In the genomic region with DNA sequence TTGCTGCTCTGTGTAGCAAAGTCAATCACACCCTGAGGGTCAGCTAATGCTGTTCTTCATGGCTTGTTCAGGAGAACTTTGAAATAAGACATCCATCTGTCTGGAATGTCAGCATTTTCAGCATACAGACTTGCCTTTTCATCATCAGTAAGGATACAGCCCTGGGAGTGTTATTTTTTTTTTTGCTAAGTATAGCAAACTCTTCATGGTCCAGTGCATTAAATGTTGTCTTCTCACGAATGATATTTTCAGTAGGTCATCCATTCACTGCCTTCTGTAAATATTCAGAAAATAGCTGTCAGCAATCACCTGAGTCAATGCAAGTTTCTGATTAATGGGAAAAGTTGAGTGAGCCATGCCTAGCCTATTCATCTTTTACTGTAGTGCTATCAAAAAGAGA, we compare ENCODE assay signal across 19 cellular contexts.
DNase-seq lines count a peak whose midpoint lies in the region; ATAC-seq and TF ChIP-seq lines count a peak whose summit lies in the region.
"Had no signal": no experiment of that assay in that cellular context is flagged by ENCODE, and none has a peak within 500 bp of the region (broad histone marks: within the 10 kb centered on the region; RNA-seq: fewer than 3 reads in every experiment).

No MANE protein-coding gene starts in this region.

- no peak for ATAC-seq in stimulated activated memory B cell treated with anti-CD40 and anti-IgM and Interleukin-4, amounts not matched to agents 10 μg/mL and 1 μg/mL and 100 μg/mL, for 72 hours
- ATAC-seq: A549; CD8-positive, alpha-beta T cell; GM12878 had no signal

- H3K27me3 Mint-ChIP-seq in stimulated activated memory B cell treated with anti-CD40 and anti-IgM and Interleukin-4, amounts not matched to agents 10 μg/mL and 1 μg/mL and 100 μg/mL, for 72 hours, result no peaks in the 10 kb centered on the region
- H3K27me3 Mint-ChIP-seq: B cell had no signal

- H3K27ac ChIP-seq in A673 (ENCODE audit: low read depth, low read length, poor library complexity, severe bottlenecking), result peak overlapping the region; percentile 12
- H3K27ac ChIP-seq in effector memory CD4-positive, alpha-beta T cell (ENCODE audit: insufficient read depth, low read length, poor library complexity, severe bottlenecking), result no peak overlapping the region
- H3K27ac ChIP-seq: 22Rv1; A549; BLaER1 treated with 17β-estradiol and CSF1 and Interleukin-3, amounts not matched to agents 10 nM and 100 nM had no signal

- intact Hi-C loops in A673 (cut with micrococcal nuclease; ENCODE audit: unreplicated experiment), result loop anchor here (10.0 kb wide), 3 partner anchors 170 to 930 kb away; no protein-coding TSS in a partner anchor

- H3K36me3 ChIP-seq in A673 (ENCODE audit: insufficient read depth, low read length, poor library complexity, severe bottlenecking), result no peaks in the 10 kb centered on the region
- no peaks in the 10 kb centered on the region for H3K36me3 ChIP-seq in effector memory CD4-positive, alpha-beta T cell (ENCODE audit: control insufficient read depth, insufficient read depth, low read length)
- H3K36me3 ChIP-seq: BLaER1 treated with 17β-estradiol and CSF1 and Interleukin-3, amounts not matched to agents 10 nM and 100 nM had no signal

- peaks cover 48% of the 10 kb centered on the region for H3K4me1 ChIP-seq in A673 (ENCODE audit: insufficient read depth, low read length, poor library complexity, severe bottlenecking)
- H3K4me1 ChIP-seq in effector memory CD4-positive, alpha-beta T cell (ENCODE audit: control insufficient read depth, insufficient read depth, low read length, poor library complexity, severe bottlenecking), result no peaks in the 10 kb centered on the region
- H3K4me1 ChIP-seq: A549; BLaER1 treated with 17β-estradiol and CSF1 and Interleukin-3, amounts not matched to agents 10 nM and 100 nM had no signal

- CTCF ChIA-PET in A673 (lab: Charles Lee), result interaction anchor here (0.6 kb wide), 1 partner anchor 57 kb away, joined by 3 read pairs; no protein-coding TSS in a partner anchor

- POLR2A ChIA-PET in A673 (lab: Charles Lee; ENCODE audit: low non-redundant PET), result no interaction called here

- no peaks in the 10 kb centered on the region for H3K27me3 ChIP-seq in A673 (replicated peaks; ENCODE audit: insufficient read depth, low read depth, low read length, poor library complexity)
- no peaks in the 10 kb centered on the region for H3K27me3 ChIP-seq in effector memory CD4-positive, alpha-beta T cell (replicated peaks; ENCODE audit: control insufficient read depth, insufficient read depth, low read length, poor library complexity, severe bottlenecking)
- H3K27me3 ChIP-seq: BLaER1 treated with 17β-estradiol and CSF1 and Interleukin-3, amounts not matched to agents 10 nM and 100 nM had no signal

- no peaks in the 10 kb centered on the region for H3K9me3 ChIP-seq in A673 (ENCODE audit: low read depth, low read length, poor library complexity, severe bottlenecking)
- H3K9me3 ChIP-seq in effector memory CD4-positive, alpha-beta T cell (ENCODE audit: control insufficient read depth, low read length), result no peaks in the 10 kb centered on the region
- H3K9me3 ChIP-seq: A549; BLaER1 treated with 17β-estradiol and CSF1 and Interleukin-3, amounts not matched to agents 10 nM and 100 nM had no signal

- DNase-seq in A673 (ENCODE audit: low spot score) (no peak), DMS53 treated with DMSO at 0.1 percent for 48 hours (lab: John Stamatoyannopoulos, UW; ENCODE audit: unreplicated experiment) (peak; percentile 6), glomerular visceral epithelial cell (ENCODE audit: extremely low spot score) (peak; percentile 63), left kidney (ENCODE audit: low read depth, low spot score) (peak; percentile 18), NCI-H1092 treated with DMSO at 0.1 percent for 48 hours (lab: John Stamatoyannopoulos, UW) (no peak), NOMO-1 treated with dmso at 0.1 percent for 144 hours (lab: John Stamatoyannopoulos, UW; ENCODE audit: unreplicated experiment) (no peak)
- DNase-seq in effector memory CD4-positive, alpha-beta T cell, result no peak
- DNase-seq: CD8-positive, alpha-beta T cell; DND-41; EL; GOT3; H9; IMR-90 had no signal

- no peaks in the 10 kb centered on the region for H3K36me3 Mint-ChIP-seq in stimulated activated memory B cell treated with anti-CD40 and anti-IgM and Interleukin-4, amounts not matched to agents 10 μg/mL and 1 μg/mL and 100 μg/mL, for 72 hours
- H3K36me3 Mint-ChIP-seq: CD8-positive, alpha-beta T cell had no signal

- no peak overlapping the region for H3K4me3 ChIP-seq in A673 (ENCODE audit: low read depth, low read length, poor library complexity, severe bottlenecking)
- no peak overlapping the region for H3K4me3 ChIP-seq in effector memory CD4-positive, alpha-beta T cell (ENCODE audit: insufficient read depth, low read depth, low read length, poor library complexity, severe bottlenecking)
- H3K4me3 ChIP-seq: A549; BLaER1 treated with 17β-estradiol and CSF1 and Interleukin-3, amounts not matched to agents 10 nM and 100 nM; GM12878 had no signal

- H3K4me1 Mint-ChIP-seq in stimulated activated memory B cell treated with anti-CD40 and anti-IgM and Interleukin-4, amounts not matched to agents 10 μg/mL and 1 μg/mL and 100 μg/mL, for 72 hours, result no peaks in the 10 kb centered on the region
- H3K4me1 Mint-ChIP-seq: B cell had no signal

- no TSS peak for BruUV-seq in A673 (replicated peaks; lab: Mats Ljungman, UMichigan)

- H3K4me3 Mint-ChIP-seq in stimulated activated memory B cell treated with anti-CD40 and anti-IgM and Interleukin-4, amounts not matched to agents 10 μg/mL and 1 μg/mL and 100 μg/mL, for 72 hours, result no peak overlapping the region
- H3K4me3 Mint-ChIP-seq: B cell; CD8-positive, alpha-beta T cell; H9 had no signal

- peaks cover 9% of the 10 kb centered on the region for H3K9me3 Mint-ChIP-seq in stimulated activated memory B cell treated with anti-CD40 and anti-IgM and Interleukin-4, amounts not matched to agents 10 μg/mL and 1 μg/mL and 100 μg/mL, for 72 hours
- H3K9me3 Mint-ChIP-seq: H9 had no signal

- H3K27ac Mint-ChIP-seq in stimulated activated memory B cell treated with anti-CD40 and anti-IgM and Interleukin-4, amounts not matched to agents 10 μg/mL and 1 μg/mL and 100 μg/mL, for 72 hours, result no peak overlapping the region
- H3K27ac Mint-ChIP-seq: B cell; CD8-positive, alpha-beta T cell; H9 had no signal

- no peak for TF ChIP-seq CTCF in A673 (conservative IDR thresholded peaks at IDR 0.05; ENCODE audit: low read depth, low read length)

Comparison
In these comparisons a context has a peak if more than half of its experiments do, and no peak if none do; other contexts are left out.
1. DNase-seq: peak in DMS53 treated with DMSO at 0.1 percent for 48 hours (single experiment), glomerular visceral epithelial cell (single experiment) and left kidney (single experiment); none in A673 (single experiment), effector memory CD4-positive, alpha-beta T cell (0 of 3), NCI-H1092 treated with DMSO at 0.1 percent for 48 hours (single experiment) and NOMO-1 treated with dmso at 0.1 percent for 144 hours (single experiment).